23 cellular contexts compared by ENCODE assay signal in genomic region chr5:132275367-132276220, GRCh38.
"Had no signal": no experiment of that assay in that cellular context is flagged by ENCODE, and none has a peak within 500 bp of the region (broad histone marks: within the 10 kb centered on the region; RNA-seq: fewer than 3 reads in every experiment).

No MANE protein-coding gene starts in this region.

- H3K4me3 Mint-ChIP-seq: activated CD4-positive, alpha-beta T cell treated with anti-CD3 and anti-CD28 coated beads for 36 hours; activated naive CD8-positive, alpha-beta T cell treated with anti-CD3 and anti-CD28 coated beads, Interleukin-2, amount 50 U/mL, for 24 hours; effector memory CD8-positive, alpha-beta T cell; mesothelial cell of epicardium; WTC11 had no signal

- H3K4me3 ChIP-seq: lung, ovary, psoas muscle, skin epidermis, thoracic aorta, upper lobe of right lung had no signal

- H3K27ac ChIP-seq: epithelial cell of prostate, ovary, psoas muscle, skin epidermis, thoracic aorta, upper lobe of right lung had no signal

- H3K9me3 Mint-ChIP-seq: activated naive CD8-positive, alpha-beta T cell treated with anti-CD3 and anti-CD28 coated beads, Interleukin-2, amount 50 U/mL, for 24 hours; activated T-helper 2 cell treated with anti-CD3 and anti-CD28 coated beads, Interferon-gamma antibody, Interleukin-2, Interleukin-4, amounts not matched to agents 10 μg/mL and 5 μg/mL and 100 μg/mL, durations not matched to agents 14 hours and 24 hours and 36 hours; effector memory CD8-positive, alpha-beta T cell; mesothelial cell of epicardium; WTC11 had no signal

- H3K4me1 ChIP-seq: psoas muscle, upper lobe of right lung had no signal

- H3K9me3 ChIP-seq: ovary, psoas muscle, thoracic aorta, upper lobe of right lung had no signal

- FAIRE-seq: bronchial epithelial cell, islet of Langerhans had no signal

- DNase-seq: activated CD4-positive, alpha-beta T cell treated with anti-CD3 and anti-CD28 coated beads for 36 hours; activated CD4-positive, alpha-beta T cell treated with anti-CD3 and anti-CD28 coated beads, Interleukin-2, amount 50 U/mL, for 48 hours; activated naive CD4-positive, alpha-beta T cell treated with Interleukin-2 at 50 U/mL for 16 hours; activated naive CD8-positive, alpha-beta T cell treated with anti-CD3 and anti-CD28 coated beads, Interleukin-2, amount 50 U/mL, for 24 hours; dermis blood vessel endothelial cell; effector memory CD8-positive, alpha-beta T cell; foreskin fibroblast; hippocampal formation; ovary; psoas muscle; stimulated activated CD4-positive, alpha-beta T cell treated with anti-CD3 and anti-CD28 coated beads, Interleukin-15, amount 100 ng/mL, for 24 hours; stimulated activated CD4-positive, alpha-beta T cell treated with anti-CD3 and anti-CD28 coated beads, Interleukin-4, amount 100 ng/mL, for 1 hour; upper lobe of right lung had no signal

- H3K36me3 Mint-ChIP-seq: WTC11 had no signal

- H3K27ac Mint-ChIP-seq: activated CD4-positive, alpha-beta T cell treated with anti-CD3 and anti-CD28 coated beads for 36 hours; activated naive CD8-positive, alpha-beta T cell treated with anti-CD3 and anti-CD28 coated beads, Interleukin-2, amount 50 U/mL, for 24 hours; activated T-helper 2 cell treated with anti-CD3 and anti-CD28 coated beads, Interferon-gamma antibody, Interleukin-2, Interleukin-4, amounts not matched to agents 10 μg/mL and 5 μg/mL and 100 μg/mL, durations not matched to agents 14 hours and 24 hours and 36 hours; effector memory CD8-positive, alpha-beta T cell; mesothelial cell of epicardium; WTC11 had no signal

- ATAC-seq: activated CD4-positive, alpha-beta T cell treated with anti-CD3 and anti-CD28 coated beads for 36 hours; activated naive CD8-positive, alpha-beta T cell treated with anti-CD3 and anti-CD28 coated beads, Interleukin-2, amount 50 U/mL, for 24 hours; effector memory CD8-positive, alpha-beta T cell; psoas muscle; right cardiac atrium; upper lobe of right lung; WTC11 had no signal

- H3K36me3 ChIP-seq: ovary, upper lobe of right lung had no signal

- H3K27me3 ChIP-seq: ovary, upper lobe of right lung had no signal
